Comparison of ENCODE assay signal across 19 cellular contexts in the genomic region with DNA sequence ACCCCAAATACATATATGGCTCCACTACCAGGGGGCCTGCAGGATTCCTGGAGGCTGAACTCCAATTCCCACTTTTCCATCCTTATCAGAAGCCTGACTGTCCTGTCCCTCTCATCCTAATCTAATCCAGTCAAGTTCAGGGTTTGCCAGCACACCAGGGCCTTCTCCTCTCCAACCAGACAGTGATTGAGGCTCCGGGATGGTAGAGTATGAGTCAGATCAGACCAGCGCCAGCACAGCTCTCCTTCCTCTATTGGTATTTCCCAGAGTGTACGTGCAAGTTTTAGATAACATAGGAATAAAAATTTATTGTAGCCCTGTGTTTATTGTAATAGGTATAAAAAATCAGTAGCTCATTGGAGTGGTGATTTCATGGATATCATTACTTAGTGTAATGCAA. TPM values are rescaled to one million over a fixed set of nuclear protein-coding genes. Genes with fewer than 3 reads are reported as not detected.
"Had no signal": no experiment of that assay in that cellular context is flagged by ENCODE, and none has a peak within 500 bp of the region (broad histone marks: within the 10 kb centered on the region; RNA-seq: fewer than 3 reads in every experiment).

No MANE protein-coding gene starts in this region.

- H3K27ac ChIP-seq: dorsolateral prefrontal cortex, esophagus squamous epithelium, heart right ventricle, sigmoid colon had no signal

- H3K27ac Mint-ChIP-seq: activated naive CD4-positive, alpha-beta T cell treated with anti-CD3 and anti-CD28 coated beads, Interleukin-2, amount 10 ng/mL, durations not matched to agents 7 days and 5 days; activated T-helper 17 cell treated with anti-CD3 and anti-CD28 coated beads, Interleukin-2, amount 50 U/mL, for 72 hours; brain had no signal

- H3K4me3 Mint-ChIP-seq: activated naive CD4-positive, alpha-beta T cell treated with anti-CD3 and anti-CD28 coated beads, Interleukin-2, amount 10 ng/mL, durations not matched to agents 7 days and 5 days; activated T-helper 17 cell treated with anti-CD3 and anti-CD28 coated beads, Interleukin-2, amount 50 U/mL, for 72 hours; brain had no signal

- H3K36me3 ChIP-seq: esophagus squamous epithelium, heart right ventricle, sigmoid colon had no signal

- ATAC-seq: activated T-helper 17 cell treated with anti-CD3 and anti-CD28 coated beads, Interleukin-2, amount 50 U/mL, for 72 hours; heart right ventricle; left ventricle myocardium superior had no signal

- H3K27me3 Mint-ChIP-seq: activated T-helper 17 cell treated with anti-CD3 and anti-CD28 coated beads, Interleukin-2, amount 50 U/mL, for 72 hours; brain had no signal

- H3K27me3 ChIP-seq: dorsolateral prefrontal cortex, esophagus squamous epithelium, heart right ventricle, sigmoid colon had no signal

- DNase-seq: activated CD4-positive, alpha-beta T cell treated with anti-CD3 and anti-CD28 coated beads for 48 hours; activated CD8-positive, alpha-beta memory T cell treated with anti-CD3 and anti-CD28 coated beads for 24 hours; activated naive CD4-positive, alpha-beta T cell treated with anti-CD3 and anti-CD28 coated beads, Interleukin-2, amount 10 ng/mL, durations not matched to agents 7 days and 5 days; amygdala; dorsolateral prefrontal cortex; esophagus squamous epithelium; foreskin melanocyte; heart right ventricle; islet precursor cell; left ventricle myocardium superior; sigmoid colon; stimulated activated CD4-positive, alpha-beta T cell treated with anti-CD3 and anti-CD28 coated beads, Interleukin-12 subunit alpha, Interleukin-12 subunit beta, amount 100 ng/mL, for 4 hours; stimulated activated naive CD4-positive, alpha-beta T cell; substantia nigra; T1000 had no signal

- H3K4me3 ChIP-seq: dorsolateral prefrontal cortex, esophagus squamous epithelium, heart right ventricle, sigmoid colon had no signal

RNA-seq across cellular contexts. Expression of gene RCSD1, which starts 24.5 kb away (rescaled TPM):
- total RNA-seq: osteocyte had no signal
- polyA plus RNA-seq: neural cell had no signal
